ENCODE assay signal across 1 cellular context in genomic region chr5:1536298-1537165, GRCh38.
TF ChIP-seq lines count a peak whose summit lies in the region.

No MANE protein-coding gene starts in this region.

TF ChIP-seq in GM12878, 131 proteins besides CTCF, POLR2A, EP300 and RAD21 (continued from another document and continues in another):
- TF ChIP-seq ZBTB33 (IDR thresholded peaks at IDR 0.05) (no peak), TCF7 (IDR thresholded peaks at IDR 0.05; ENCODE audit: borderline replicate concordance) (no peak), NFIC (IDR thresholded peaks at IDR 0.05; ENCODE audit: low read depth, low read length) (no peak), FOXM1 (IDR thresholded peaks at IDR 0.05; ENCODE audit: low read depth, low read length) (0 out of 2 replicates have a peak, but pooled peaks have one; percentile 18), MTA2 (IDR thresholded peaks at IDR 0.05; ENCODE audit: low read depth) (peak; percentile 37; the same call in 1 of the 2 replicates), ZZZ3 (IDR thresholded peaks at IDR 0.05; ENCODE audit: control insufficient read depth, insufficient read length, low read depth) (no peak), ATF3 (IDR thresholded peaks at IDR 0.05; ENCODE audit: borderline replicate concordance, extremely low read depth, low read depth, low read length) (no peak), GABPA (IDR thresholded peaks at IDR 0.05; ENCODE audit: low read depth) (no peak), NR2F1 (conservative IDR thresholded peaks at IDR 0.05) (0 out of 2 replicates have a peak, but pooled peaks have one; percentile 27), JUNB (IDR thresholded peaks at IDR 0.05) (peak; percentile 43; the same call in 1 of the 2 replicates), SKIL (IDR thresholded peaks at IDR 0.05; ENCODE audit: low read depth, poor library complexity, severe bottlenecking) (peak; percentile 56), POU2F2 (IDR thresholded peaks at IDR 0.05; ENCODE audit: borderline replicate concordance, low read depth, low read length) (peak; percentile 30; the same call in 1 of the 3 replicates), MYC (IDR thresholded peaks at IDR 0.05; ENCODE audit: insufficient read depth, insufficient read length, insufficient replicate concordance, low read length, severe bottlenecking) (no peak), CUX1 (IDR thresholded peaks at IDR 0.05; ENCODE audit: insufficient replicate concordance, low read depth, low read length) (no peak), FOS (IDR thresholded peaks at IDR 0.05; ENCODE audit: borderline replicate concordance, extremely low read depth, insufficient read length) (no peak), EED (IDR thresholded peaks at IDR 0.05; ENCODE audit: low read depth) (peak; percentile 41; the same call in 1 of the 2 replicates), MEF2B (IDR thresholded peaks at IDR 0.05; ENCODE audit: partially characterized antibody, poor library complexity, severe bottlenecking) (peak; percentile 26), SRF (IDR thresholded peaks at IDR 0.05; ENCODE audit: low read depth in 2 of 2, low read length in 2 of 2) (no peak), PKNOX1 (IDR thresholded peaks at IDR 0.05) (0 out of 2 replicates have a peak, but pooled peaks have one; percentile 15), JUND (IDR thresholded peaks at IDR 0.05; ENCODE audit: low read depth, low read length) (no peak), SP1 (IDR thresholded peaks at IDR 0.05; ENCODE audit: low read depth, low read length) (no peak), CBX3 (IDR thresholded peaks at IDR 0.05; ENCODE audit: borderline replicate concordance, low read depth) (no peak), NBN (IDR thresholded peaks at IDR 0.05) (peak; percentile 62; the same call in 1 of the 2 replicates), USF2 (IDR thresholded peaks at IDR 0.05; ENCODE audit: borderline replicate concordance, low read depth, low read length) (no peak), STAT3 (IDR thresholded peaks at IDR 0.05; ENCODE audit: low read depth, low read length) (no peak), ZNF207 (IDR thresholded peaks at IDR 0.05; ENCODE audit: borderline replicate concordance) (no peak), CBX5 (IDR thresholded peaks at IDR 0.05; ENCODE audit: low read depth) (no peak), NFYA (IDR thresholded peaks at IDR 0.05; ENCODE audit: borderline replicate concordance, low read depth, low read length) (no peak), RUNX3 (IDR thresholded peaks at IDR 0.05; ENCODE audit: low read length) (peak; percentile 71), HDAC6 (IDR thresholded peaks at IDR 0.05; ENCODE audit: unreplicated experiment) (no peak), ZNF274 (IDR thresholded peaks at IDR 0.05; ENCODE audit: insufficient read depth, insufficient read length) (no peak), ZNF384 (IDR thresholded peaks at IDR 0.05; ENCODE audit: borderline replicate concordance, low read depth, low read length) (no peak), E2F4 (IDR thresholded peaks at IDR 0.05; ENCODE audit: low read depth, low read length) (no peak), IRF5 (IDR thresholded peaks at IDR 0.05; ENCODE audit: borderline replicate concordance) (no peak), SREBF2 (IDR thresholded peaks at IDR 0.05; ENCODE audit: low read length) (no peak), HDAC2 (IDR thresholded peaks at IDR 0.05) (no peak), ZBTB40 (IDR thresholded peaks at IDR 0.05; ENCODE audit: borderline replicate concordance) (no peak)
